19 cellular contexts compared by ENCODE assay signal in genomic region chr2:78540255-78540654, GRCh38.
"Had no signal": no experiment of that assay in that cellular context is flagged by ENCODE, and none has a peak within 500 bp of the region (broad histone marks: within the 10 kb centered on the region; RNA-seq: fewer than 3 reads in every experiment).

No MANE protein-coding gene starts in this region.

- H3K27me3 Mint-ChIP-seq: naive B cell, progenitor cell of endocrine pancreas had no signal

- FAIRE-seq: endometrium, frontal cortex, pancreas had no signal

- ATAC-seq: esophagus mucosa, heart left ventricle, left colon, pancreas, right cardiac atrium had no signal

- H3K4me3 ChIP-seq: dorsolateral prefrontal cortex, heart left ventricle, pancreas, smooth muscle cell had no signal

- H3K4me1 Mint-ChIP-seq: naive B cell, nephron had no signal

- H3K36me3 ChIP-seq: heart left ventricle, pancreas had no signal

- H3K36me3 Mint-ChIP-seq: naive B cell had no signal

- H3K4me2 ChIP-seq: smooth muscle cell had no signal

- DNase-seq: dorsolateral prefrontal cortex; effector CD8-positive, alpha-beta T cell; heart left ventricle; hippocampal formation; left colon; mesendoderm; naive B cell; occipital lobe; pancreas; right cardiac atrium; stimulated activated CD4-positive, alpha-beta T cell treated with anti-CD3 and anti-CD28 coated beads, Interleukin-2, amount 100 ng/mL, for 48 hours; stimulated activated naive CD4-positive, alpha-beta T cell treated with Interleukin-2 at 50 U/mL for 16 hours; trophoblast cell had no signal

- H3K9me3 ChIP-seq: pancreas had no signal

- H3K4me1 ChIP-seq: heart left ventricle, pancreas had no signal

- H3K4me3 Mint-ChIP-seq: naive B cell, nephron had no signal

- H3K27ac Mint-ChIP-seq: naive B cell, nephron, progenitor cell of endocrine pancreas had no signal

- H3K27ac ChIP-seq: dorsolateral prefrontal cortex, heart left ventricle, pancreas had no signal

- H3K27me3 ChIP-seq: dorsolateral prefrontal cortex, heart left ventricle, pancreas had no signal
